In the genomic region with DNA sequence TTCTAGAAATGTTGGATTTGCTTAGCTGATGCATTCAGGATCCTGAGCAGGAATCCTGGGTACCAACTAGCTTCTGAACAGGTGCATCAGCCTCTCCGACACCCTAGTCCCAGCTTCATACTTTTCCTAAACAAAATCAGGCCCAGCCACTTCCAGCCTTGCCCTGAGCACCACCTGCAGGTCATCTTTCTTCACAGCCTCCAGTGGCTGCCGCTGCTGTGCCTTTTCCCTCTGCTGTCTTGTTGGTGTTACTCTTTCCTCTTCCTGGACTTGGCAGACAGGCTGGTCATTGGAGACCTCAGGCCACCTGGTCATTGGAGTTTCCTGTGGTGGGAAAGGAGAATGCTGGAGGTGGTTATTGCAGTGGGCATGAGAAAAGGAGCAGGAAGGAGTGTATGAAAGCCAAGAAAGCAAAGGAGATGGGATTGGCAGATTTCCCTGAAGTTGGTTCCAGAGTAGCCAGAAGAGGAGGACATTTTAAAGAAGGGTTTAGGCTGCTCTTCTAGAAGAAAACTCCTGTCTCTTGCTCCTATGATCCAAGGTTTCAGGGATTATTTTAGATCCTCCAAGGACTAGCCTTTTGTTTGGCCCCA, we compare ENCODE assay signal across 9 cellular contexts. TPM values are rescaled to one million over a fixed set of nuclear protein-coding genes. Genes with fewer than 3 reads are reported as not detected.
DNase-seq lines count a peak whose midpoint lies in the region; ATAC-seq and TF ChIP-seq lines count a peak whose summit lies in the region.
"Had no signal": no experiment of that assay in that cellular context is flagged by ENCODE, and none has a peak within 500 bp of the region (broad histone marks: within the 10 kb centered on the region; RNA-seq: fewer than 3 reads in every experiment).

No MANE protein-coding gene starts in this region.

- H3K27me3 ChIP-seq in GM06990 (replicated peaks; ENCODE audit: control insufficient read depth, insufficient read depth, low read length) (no peaks in the 10 kb centered on the region), lower lobe of right lung (ENCODE audit: low read depth) (no peaks in the 10 kb centered on the region)

- intact Hi-C loops in lower lobe of right lung (cut with DNase I), result no loop called here

- no peak for DNase-seq in GM06990 (ENCODE audit: extremely low read depth, insufficient read length)
- peak; percentile 17 to 57 for DNase-seq in NCI-H526 (lab: John Stamatoyannopoulos, UW)
- DNase-seq in cerebellar cortex (ENCODE audit: low spot score), result peak; percentile 77
- peak; percentile 58 for DNase-seq in lower lobe of right lung
- no peak for DNase-seq in effector CD8-positive, alpha-beta T cell (lab: John Stamatoyannopoulos, UW)

- ATAC-seq in lower lobe of right lung (peak; percentile 69 to 81), HG02759 (IDR thresholded peaks at IDR 0.05; ENCODE audit: unreplicated experiment) (no peak)
- ATAC-seq in stimulated activated memory B cell treated with anti-CD40 and anti-IgM and Interleukin-4, amounts not matched to agents 10 μg/mL and 1 μg/mL and 100 μg/mL, for 72 hours, result no peak

- H3K4me1 ChIP-seq in lower lobe of right lung, result no peaks in the 10 kb centered on the region

- H3K36me3 ChIP-seq in GM06990 (ENCODE audit: control insufficient read depth, insufficient read depth, low read length), result peaks cover 8% of the 10 kb centered on the region
- peaks cover 75% of the 10 kb centered on the region for H3K36me3 ChIP-seq in lower lobe of right lung

- H3K27ac Mint-ChIP-seq in stimulated activated memory B cell treated with anti-CD40 and anti-IgM and Interleukin-4, amounts not matched to agents 10 μg/mL and 1 μg/mL and 100 μg/mL, for 72 hours, result no peak overlapping the region

- H3K9me3 ChIP-seq in lower lobe of right lung, result no peaks in the 10 kb centered on the region

- TF ChIP-seq CTCF in 22Rv1 (IDR thresholded peaks at IDR 0.05) (peak; percentile 65), GM06990 (IDR thresholded peaks at IDR 0.05; ENCODE audit: insufficient read depth, low read length, poor library complexity, severe bottlenecking) (peak; percentile 38), lower lobe of right lung (IDR thresholded peaks at IDR 0.05) (peak; percentile 50)

- no peak overlapping the region for H3K27ac ChIP-seq in 22Rv1
- no peak overlapping the region for H3K27ac ChIP-seq in lower lobe of right lung

- H3K27me3 Mint-ChIP-seq in stimulated activated memory B cell treated with anti-CD40 and anti-IgM and Interleukin-4, amounts not matched to agents 10 μg/mL and 1 μg/mL and 100 μg/mL, for 72 hours, result no peaks in the 10 kb centered on the region
- H3K27me3 Mint-ChIP-seq: central memory CD8-positive, alpha-beta T cell had no signal

- H3K4me3 ChIP-seq in GM06990 (replicated peaks; ENCODE audit: low read depth, low read length) (no peak overlapping the region), lower lobe of right lung (no peak overlapping the region)

- H3K36me3 Mint-ChIP-seq in stimulated activated memory B cell treated with anti-CD40 and anti-IgM and Interleukin-4, amounts not matched to agents 10 μg/mL and 1 μg/mL and 100 μg/mL, for 72 hours, result peaks cover 25% of the 10 kb centered on the region

- no peaks in the 10 kb centered on the region for H3K9me3 Mint-ChIP-seq in stimulated activated memory B cell treated with anti-CD40 and anti-IgM and Interleukin-4, amounts not matched to agents 10 μg/mL and 1 μg/mL and 100 μg/mL, for 72 hours
- H3K9me3 Mint-ChIP-seq: central memory CD8-positive, alpha-beta T cell had no signal

- no peak overlapping the region for H3K4me3 Mint-ChIP-seq in stimulated activated memory B cell treated with anti-CD40 and anti-IgM and Interleukin-4, amounts not matched to agents 10 μg/mL and 1 μg/mL and 100 μg/mL, for 72 hours
- H3K4me3 Mint-ChIP-seq: central memory CD8-positive, alpha-beta T cell had no signal

- H3K4me1 Mint-ChIP-seq in stimulated activated memory B cell treated with anti-CD40 and anti-IgM and Interleukin-4, amounts not matched to agents 10 μg/mL and 1 μg/mL and 100 μg/mL, for 72 hours, result no peaks in the 10 kb centered on the region

RNA-seq across cellular contexts. Expression of a gene that starts 48.2 kb away (rescaled TPM):
- total RNA-seq in lower lobe of right lung, result 30.9 TPM

Comparison
In these comparisons a context has a peak if more than half of its experiments do, and no peak if none do; other contexts are left out.
1. DNase-seq: peak in NCI-H526 (2 of 2), cerebellar cortex (single experiment) and lower lobe of right lung (single experiment); none in GM06990 (single experiment) and effector CD8-positive, alpha-beta T cell (single experiment).
2. ATAC-seq: peak in lower lobe of right lung (2 of 2); none in HG02759 (single experiment) and stimulated activated memory B cell treated with anti-CD40 and anti-IgM and Interleukin-4, amounts not matched to agents 10 μg/mL and 1 μg/mL and 100 μg/mL, for 72 hours (single experiment).
3. Peak in every context shown above with its lines, with median percentiles within 50 percentile points of each other: CTCF ChIP-seq.